ENCODE assay signal across 1 cellular context in genomic region chr15:31020542-31020941, GRCh38.
TF ChIP-seq lines count a peak whose summit lies in the region.

No MANE protein-coding gene starts in this region.

TF ChIP-seq in endothelial cell of umbilical vein, 7 proteins besides CTCF, POLR2A, EP300 and RAD21:
- TF ChIP-seq JUN (IDR thresholded peaks at IDR 0.05; ENCODE audit: borderline replicate concordance, insufficient read depth, insufficient read length, low read depth) (no peak), MAX (IDR thresholded peaks at IDR 0.05; ENCODE audit: insufficient read depth, insufficient read length) (no peak), FOS (IDR thresholded peaks at IDR 0.05; ENCODE audit: borderline replicate concordance, insufficient read depth, low read length) (no peak), POLR2AphosphoS5 (IDR thresholded peaks at IDR 0.05; ENCODE audit: insufficient read depth, low read depth, low read length) (no peak)
